In the genomic region with DNA sequence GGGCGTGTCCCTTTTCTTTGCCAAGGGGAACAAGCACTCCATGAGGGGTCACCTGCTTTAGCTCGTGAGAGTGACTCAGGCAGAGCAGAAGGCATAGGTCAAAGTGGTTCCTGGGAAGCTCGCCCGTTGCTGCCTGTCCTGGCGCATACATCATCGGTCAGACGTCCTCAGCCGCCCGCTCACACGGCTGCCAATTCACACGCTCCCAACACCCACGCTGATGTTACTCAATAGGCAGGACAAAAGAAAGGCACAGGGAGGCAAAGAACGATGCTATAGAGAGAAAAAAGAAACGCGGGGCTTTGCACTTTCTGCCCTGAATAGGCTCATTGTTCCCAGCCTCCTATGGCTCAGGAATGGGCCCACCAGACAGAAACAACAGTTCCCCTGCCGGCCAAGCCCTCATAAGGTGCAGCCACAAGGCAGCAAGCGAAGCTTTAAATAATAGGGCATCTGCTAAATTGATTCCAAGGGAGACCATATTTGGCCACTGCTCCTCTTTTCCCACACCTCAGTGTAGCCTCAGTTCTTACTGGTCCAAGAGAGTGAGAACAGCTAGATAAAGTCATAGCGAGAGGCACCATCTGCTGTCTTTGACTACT, we compare ENCODE assay signal across 12 cellular contexts. TPM values are rescaled to one million over a fixed set of nuclear protein-coding genes. Genes with fewer than 3 reads are reported as not detected.
DNase-seq lines count a peak whose midpoint lies in the region; ATAC-seq, FAIRE-seq and TF ChIP-seq lines count a peak whose summit lies in the region.
"Had no signal": no experiment of that assay in that cellular context is flagged by ENCODE, and none has a peak within 500 bp of the region (broad histone marks: within the 10 kb centered on the region; RNA-seq: fewer than 3 reads in every experiment).

No MANE protein-coding gene starts in this region.

- in situ Hi-C loops in K562 (cut with MboI), result no loop called here

- TF ChIP-seq EP300 in K562 (IDR thresholded peaks at IDR 0.05; ENCODE audit: low read length), result no peak

- FAIRE-seq in K562 (lab: Jason Lieb, UNC), result no peak

- ATAC-seq in K562 (no peak), sciatic nerve (peak; percentile 85), HG03469 (IDR thresholded peaks at IDR 0.05; ENCODE audit: unreplicated experiment) (no peak), SK-N-SH treated with all-trans-retinoic acid at 6 μM for 48 hours (no peak)

- DNase-seq in K562 (ENCODE audit: extremely low read depth in 1 of 4, low spot score in 3 of 4) (no peak), right atrium auricular region (ENCODE audit: low spot score) (peak; percentile 81), sciatic nerve (ENCODE audit: low spot score) (peak; percentile 64), middle frontal gyrus (ENCODE audit: extremely low spot score, low spot score) (no peak)
- DNase-seq in activated CD4-positive, alpha-beta T cell treated with anti-CD3 and anti-CD28 coated beads for 1 hour, result no peak
- DNase-seq: mesenchymal stem cell; stimulated activated CD4-positive, alpha-beta T cell treated with anti-CD3 and anti-CD28 coated beads, Interleukin-15, amount 100 ng/mL, for 24 hours had no signal

- H3K27ac ChIP-seq in HUES64 (ENCODE audit: low read depth, low read length) (peak overlapping the region; percentile 89), K562 (ENCODE audit: extremely low read depth, low read depth, low read length) (no peak overlapping the region), right atrium auricular region (peak overlapping the region; percentile 73 to 84)

- intact Hi-C loops in K562 (cut with micrococcal nuclease), result no loop called here
- intact Hi-C loops in sciatic nerve (cut with DNase I), result no loop called here

- H3K9ac ChIP-seq in HUES64 (ENCODE audit: low read depth, low read length) (peak overlapping the region; percentile 33; the same call in 1 of the 2 replicates), K562 (ENCODE audit: insufficient read depth in 1 of 2, low read depth in 2 of 2, low read length in 2 of 2) (no peak overlapping the region)

- H3K27me3 ChIP-seq in HUES64 (ENCODE audit: insufficient read depth, low read length), result no peaks in the 10 kb centered on the region
- H3K27me3 ChIP-seq in K562 (ENCODE audit: control insufficient read depth in 2 of 2, insufficient read depth in 2 of 2, low read length in 2 of 2), result peaks cover 20 to 40% of the 10 kb centered on the region in 2 experiments; a peak in 4 of 5 replicates
- H3K27me3 ChIP-seq in right atrium auricular region, result no peaks in the 10 kb centered on the region

- no peaks in the 10 kb centered on the region for H3K79me2 ChIP-seq in K562 (ENCODE audit: control insufficient read depth, insufficient read depth, low read length)

- POLR2A ChIA-PET in K562 (lab: Yijun Ruan, JAX), result interaction anchor here (0.5 to 0.7 kb wide), 2 partner anchors 256 to 1523 kb away, joined by 3 read pairs; no protein-coding TSS in a partner anchor

- no peaks in the 10 kb centered on the region for H4K20me1 ChIP-seq in K562 (replicated peaks; ENCODE audit: control insufficient read depth, insufficient read depth, low read length)

- H3K36me3 ChIP-seq in HUES64 (ENCODE audit: insufficient read depth, low read length) (no peaks in the 10 kb centered on the region), K562 (ENCODE audit: control insufficient read depth, insufficient read depth, low read length) (no peaks in the 10 kb centered on the region), right atrium auricular region (no peaks in the 10 kb centered on the region)

- TF ChIP-seq CTCF in K562 (IDR thresholded peaks at IDR 0.05 in 2 of 3, conservative IDR thresholded peaks at IDR 0.05 in 1 of 3; ENCODE audit: insufficient read depth in 2 of 3, low read depth in 1 of 3, low read length in 3 of 3), result no peak
- no peak for TF ChIP-seq CTCF in right atrium auricular region (IDR thresholded peaks at IDR 0.05)

- H3K9me3 ChIP-seq in HUES64 (ENCODE audit: insufficient read depth, low read depth, low read length) (no peaks in the 10 kb centered on the region), K562 (replicated peaks; ENCODE audit: control insufficient read depth, insufficient read depth, low read depth, low read length) (no peaks in the 10 kb centered on the region; the same call in 1 of the 2 replicates), right atrium auricular region (no peaks in the 10 kb centered on the region)

- H3K4me3 ChIP-seq in HUES64 (ENCODE audit: low read length), result no peak overlapping the region
- H3K4me3 ChIP-seq in K562, result no peak overlapping the region
- H3K4me3 ChIP-seq in right atrium auricular region, result no peak overlapping the region

- peaks cover 23% of the 10 kb centered on the region for H3K4me1 ChIP-seq in HUES64 (ENCODE audit: insufficient read depth, low read length)
- H3K4me1 ChIP-seq in K562 (replicated peaks in 1 of 2; ENCODE audit: control insufficient read depth in 2 of 2, insufficient read depth in 2 of 2, low read length in 2 of 2), result no peaks in the 10 kb centered on the region
- peaks cover 0 to 12% of the 10 kb centered on the region in 2 donors for H3K4me1 ChIP-seq in right atrium auricular region

- H3K4me2 ChIP-seq in K562 (ENCODE audit: insufficient read depth, low read length), result no peak overlapping the region

- CTCF ChIA-PET in K562 (lab: Yijun Ruan, JAX; ENCODE audit: low intra/inter-chr PET ratio), result no interaction called here

- no peak overlapping the region for H2AFZ ChIP-seq in K562 (ENCODE audit: low read depth, low read length)

- no peaks in the 10 kb centered on the region for H3K9me1 ChIP-seq in K562 (ENCODE audit: control insufficient read depth, insufficient read depth, low read length)

- 62% methylated on average over 18 of the region's 18 CpGs for WGBS in HUES64
- 1% methylated on average over 18 of the region's 18 CpGs for WGBS in K562 (ENCODE audit: insufficient coverage, low coverage, missing lambda C conversion rate)

- no TSS peak for BruUV-seq in K562 (replicated peaks; lab: Mats Ljungman, UMichigan)

- TF ChIP-seq RAD21 in K562 (CRISPR knock-in tag; conservative IDR thresholded peaks at IDR 0.05 in 1 of 2, IDR thresholded peaks at IDR 0.05 in 1 of 2), result no peak

- TF ChIP-seq POLR2A in K562 (conservative IDR thresholded peaks at IDR 0.05), result no peak

TF ChIP-seq in K562, 482 proteins besides CTCF, POLR2A, EP300 and RAD21 (continues in another document):
- TF ChIP-seq EGR1 (conservative IDR thresholded peaks at IDR 0.05) (0 out of 2 replicates have a peak, but pooled peaks have one; percentile 36), CEBPG (CRISPR knock-in tag; IDR thresholded peaks at IDR 0.05) (no peak), CEBPG (tag; conservative IDR thresholded peaks at IDR 0.05 in 1 of 2, IDR thresholded peaks at IDR 0.05 in 1 of 2) (0 out of 4 replicates have a peak, but pooled peaks of 1 of the 2 experiments have one; percentile 17)

TF ChIP-seq in SK-N-SH treated with all-trans-retinoic acid at 6 μM for 48 hours, 23 proteins besides CTCF, POLR2A, EP300 and RAD21 (continues in another document):
- TF ChIP-seq RARB (CRISPR knock-in tag; IDR thresholded peaks at IDR 0.05) (no peak), CSDC2 (CRISPR knock-in tag; IDR thresholded peaks at IDR 0.05) (no peak), TCF4 (CRISPR knock-in tag; IDR thresholded peaks at IDR 0.05; ENCODE audit: borderline replicate concordance) (no peak), BACH2 (CRISPR knock-in tag; IDR thresholded peaks at IDR 0.05; ENCODE audit: borderline replicate concordance) (no peak), ESRRG (CRISPR knock-in tag; IDR thresholded peaks at IDR 0.05) (no peak), SNAI2 (CRISPR knock-in tag; IDR thresholded peaks at IDR 0.05) (no peak), GLIS3 (CRISPR knock-in tag; IDR thresholded peaks at IDR 0.05) (no peak)

RNA-seq across cellular contexts. Expression of a gene that starts 38.7 kb away (rescaled TPM):
- polyA plus RNA-seq in HUES64 (2013, experiment 1 of 2), result 0.90 TPM
- 0.95 TPM for polyA plus RNA-seq in HUES64 (2013, experiment 2 of 2)
- not detected in 2 replicates for total RNA-seq in K562 (2011; cell fraction: chromatin; rRNA removed; ENCODE audit: low replicate concordance)
- not detected in 2 replicates for total RNA-seq in K562 (2011; cell fraction: nucleolus; rRNA removed)
- total RNA-seq in K562 (2011; cell fraction: nucleoplasm; rRNA removed), result not detected in 2 replicates
- total RNA-seq in K562 (2014; rRNA removed) (not detected in 2 replicates), K562 (2014; rRNA removed; fragmentation: Illumina TruSeq; extraction: Trizol) (not detected in 2 replicates), K562 (2015; rRNA removed; fragmentation: Illumina TruSeq; extraction: Trizol) (not detected in 2 replicates), K562 (2021) (not detected in 2 replicates), right atrium auricular region (not detected), sciatic nerve (not detected)
- polyA plus RNA-seq in K562 (2011; rRNA removed) (not detected in 2 replicates), K562 (2014; fragmentation: Illumina TruSeq; extraction: Trizol) (not detected in 2 replicates), K562 (2014; fragmentation: Nextera tagmentation; extraction: Ambion mirVana) (not detected), K562 (2014; rRNA removed) (not detected in 2 replicates)
- not detected in 2 replicates for polyA plus RNA-seq in K562 (2011; cell fraction: cytosol; rRNA removed)
- not detected in 2 replicates for polyA plus RNA-seq in K562 (2011; cell fraction: nucleus; rRNA removed)
- polyA plus RNA-seq in K562 (2012), result not detected in 2 replicates
- not detected in 2 replicates for polyA minus RNA-seq in K562 (2011; rRNA and poly(A)+ RNA removed)
- polyA minus RNA-seq in K562 (2011; cell fraction: cytosol; rRNA and poly(A)+ RNA removed), result not detected in 2 replicates
- polyA minus RNA-seq in K562 (2011; cell fraction: nucleus; rRNA and poly(A)+ RNA removed), result not detected in 2 replicates
- total RNA-seq: activated T-helper 2 cell treated with anti-CD3 and anti-CD28 coated beads, Interferon-gamma antibody, Interleukin-2, Interleukin-4, amounts not matched to agents 10 μg/mL and 5 μg/mL and 100 μg/mL, durations not matched to agents 14 hours and 24 hours and 36 hours; NCI-H460 had no signal

RNA-seq across cellular contexts. Expression of a gene that starts 50.5 kb away (rescaled TPM):
- 7.9 TPM for polyA plus RNA-seq in HUES64 (2013, experiment 1 of 2)
- polyA plus RNA-seq in HUES64 (2013, experiment 2 of 2), result 8.4 TPM
- 7.6 and 8.0 TPM in 2 replicates for total RNA-seq in K562 (2011; cell fraction: chromatin; rRNA removed; ENCODE audit: low replicate concordance)
- total RNA-seq in K562 (2011; cell fraction: nucleolus; rRNA removed), result 6.8 TPM in 2 replicates
- 7.6 and 7.9 TPM in 2 replicates for total RNA-seq in K562 (2011; cell fraction: nucleoplasm; rRNA removed)
- total RNA-seq in K562 (2014; rRNA removed), result 1.9 and 3.1 TPM in 2 replicates
- 2.5 and 3.5 TPM in 2 replicates for total RNA-seq in K562 (2014; rRNA removed; fragmentation: Illumina TruSeq; extraction: Trizol)
- total RNA-seq in K562 (2015; rRNA removed; fragmentation: Illumina TruSeq; extraction: Trizol), result 2.2 and 2.3 TPM in 2 replicates
- total RNA-seq in K562 (2021), result 3.6 and 5.3 TPM in 2 replicates
- polyA plus RNA-seq in K562 (2011; rRNA removed), result 5.5 and 6.2 TPM in 2 replicates
- 3.9 and 5.6 TPM in 2 replicates for polyA plus RNA-seq in K562 (2011; cell fraction: cytosol; rRNA removed)
- polyA plus RNA-seq in K562 (2011; cell fraction: nucleus; rRNA removed), result 13.0 and 17.4 TPM in 2 replicates
- polyA plus RNA-seq in K562 (2012), result 2.8 and 3.7 TPM in 2 replicates
- 3.8 and 4.1 TPM in 2 replicates for polyA plus RNA-seq in K562 (2014; fragmentation: Illumina TruSeq; extraction: Trizol)
- 1 to 10 TPM; 2.5 to 4.3 TPM for polyA plus RNA-seq in K562 (2014; fragmentation: Nextera tagmentation; extraction: Ambion mirVana)
- 4.1 and 5.1 TPM in 2 replicates for polyA plus RNA-seq in K562 (2014; rRNA removed)
- polyA minus RNA-seq in K562 (2011; rRNA and poly(A)+ RNA removed), result 2.6 and 4.2 TPM in 2 replicates
- polyA minus RNA-seq in K562 (2011; cell fraction: cytosol; rRNA and poly(A)+ RNA removed), result 1.2 and 4.9 TPM in 2 replicates
- polyA minus RNA-seq in K562 (2011; cell fraction: nucleus; rRNA and poly(A)+ RNA removed), result 2.7 and 3.1 TPM in 2 replicates
- 10 to 100 TPM in 1 of 2 donors, 1 to 10 TPM in 1; 4.8 to 10.9 TPM for total RNA-seq in right atrium auricular region
- total RNA-seq in sciatic nerve, result 9.0 TPM

Comparison
In these comparisons a context has a peak if more than half of its experiments do, and no peak if none do; other contexts are left out.
1. DNase-seq: peak in right atrium auricular region (single experiment) and sciatic nerve (single experiment); none in K562 (0 of 4), middle frontal gyrus (single experiment) and activated CD4-positive, alpha-beta T cell treated with anti-CD3 and anti-CD28 coated beads for 1 hour (single experiment).